21 cellular contexts compared by ENCODE assay signal in the genomic region with DNA sequence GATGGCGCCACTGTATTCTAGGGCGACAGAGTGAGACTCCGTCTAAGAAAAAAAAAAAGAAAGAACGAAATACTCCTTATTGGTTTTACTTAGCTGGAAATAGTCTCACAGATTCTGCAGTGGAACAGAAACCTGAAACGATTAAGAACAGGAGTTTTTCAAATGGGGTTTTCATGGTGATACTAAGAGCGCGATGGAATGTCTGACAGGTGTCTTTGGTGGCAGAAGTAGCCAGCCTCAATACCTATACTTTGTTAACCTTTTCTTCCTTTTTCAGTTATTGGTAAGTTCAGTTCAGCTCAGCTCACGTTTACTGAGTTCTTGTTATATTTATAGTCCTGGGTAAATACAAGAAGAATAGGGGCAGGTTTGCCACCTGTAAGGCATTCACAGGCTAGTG.
A peak's percentile ranks its signal among the peaks of the same experiment; 100 is the strongest.
DNase-seq lines count a peak whose midpoint lies in the region; ATAC-seq and TF ChIP-seq lines count a peak whose summit lies in the region.
"Had no signal": no experiment of that assay in that cellular context is flagged by ENCODE, and none has a peak within 500 bp of the region (broad histone marks: within the 10 kb centered on the region; RNA-seq: fewer than 3 reads in every experiment).

No MANE protein-coding gene starts in this region.

- ATAC-seq in GM18868 (IDR thresholded peaks at IDR 0.05; ENCODE audit: unreplicated experiment) (peak; percentile 47), HG02884 (IDR thresholded peaks at IDR 0.05; ENCODE audit: unreplicated experiment) (peak; percentile 55), memory B cell (ENCODE audit: low read depth) (no peak), HG03108 (IDR thresholded peaks at IDR 0.05; ENCODE audit: unreplicated experiment) (no peak)
- ATAC-seq: GM12878 had no signal

- TF ChIP-seq CTCF in VCaP (conservative IDR thresholded peaks at IDR 0.05), result no peak

- H3K27ac ChIP-seq in VCaP, result peak overlapping the region; percentile 8; the same call in 1 of the 2 replicates
- H3K27ac ChIP-seq: BLaER1 had no signal

- H3K27ac Mint-ChIP-seq in memory B cell, result peak overlapping the region; percentile 28
- H3K27ac Mint-ChIP-seq: CD14-positive monocyte; CD4-positive, alpha-beta memory T cell; CD4-positive, CD25-positive, alpha-beta regulatory T cell had no signal

- H3K4me1 Mint-ChIP-seq in memory B cell, result peaks cover 9% of the 10 kb centered on the region

- peaks cover 3% of the 10 kb centered on the region for H3K36me3 Mint-ChIP-seq in memory B cell
- H3K36me3 Mint-ChIP-seq: CD14-positive monocyte; CD4-positive, alpha-beta memory T cell; CD4-positive, CD25-positive, alpha-beta regulatory T cell; CD8-positive, alpha-beta memory T cell had no signal

- no peaks in the 10 kb centered on the region for H3K27me3 Mint-ChIP-seq in memory B cell
- H3K27me3 Mint-ChIP-seq: CD4-positive, alpha-beta memory T cell; CD4-positive, CD25-positive, alpha-beta regulatory T cell; CD8-positive, alpha-beta memory T cell had no signal

- H3K4me3 Mint-ChIP-seq in memory B cell, result no peak overlapping the region
- H3K4me3 Mint-ChIP-seq: CD14-positive monocyte; CD4-positive, alpha-beta memory T cell; CD4-positive, CD25-positive, alpha-beta regulatory T cell; CD8-positive, alpha-beta memory T cell had no signal

- peaks cover 1% of the 10 kb centered on the region for H3K9me3 Mint-ChIP-seq in memory B cell
- H3K9me3 Mint-ChIP-seq: CD4-positive, alpha-beta memory T cell; CD8-positive, alpha-beta memory T cell had no signal

- DNase-seq in memory B cell (ENCODE audit: low spot score in 2 of 2) (no peak), NCI-H1105 (lab: John Stamatoyannopoulos, UW) (no peak), hypothalamus (lab: John Stamatoyannopoulos, UW) (no peak), LoVo (ENCODE audit: low spot score) (no peak)
- DNase-seq: 8988T; ACHN; BE2C; C1 segment of cervical spinal cord; CD4-positive, alpha-beta memory T cell; CD4-positive, CD25-positive, alpha-beta regulatory T cell; CD8-positive, alpha-beta memory T cell; COR-L47; DMS79 treated with DMSO at 0.1 percent for 48 hours; GF-D8 had no signal

Comparison
In these comparisons a context has a peak if more than half of its experiments do, and no peak if none do; other contexts are left out.
1. ATAC-seq: peak in GM18868 (single experiment) and HG02884 (single experiment); none in memory B cell (single experiment) and HG03108 (single experiment).